Comparison of ENCODE assay signal across 21 cellular contexts in genomic region chr2:190812506-190813294, GRCh38.
DNase-seq lines count a peak whose midpoint lies in the region; ATAC-seq and TF ChIP-seq lines count a peak whose summit lies in the region.
"Had no signal": no experiment of that assay in that cellular context is flagged by ENCODE, and none has a peak within 500 bp of the region (broad histone marks: within the 10 kb centered on the region; RNA-seq: fewer than 3 reads in every experiment).

No MANE protein-coding gene starts in this region.

- no peaks in the 10 kb centered on the region for H3K36me3 ChIP-seq in GM23248 (ENCODE audit: low read depth)
- no peaks in the 10 kb centered on the region for H3K36me3 ChIP-seq in adipocyte (ENCODE audit: control insufficient read depth, insufficient read depth, low read length, severe bottlenecking)
- no peaks in the 10 kb centered on the region for H3K36me3 ChIP-seq in gastroesophageal sphincter
- H3K36me3 ChIP-seq in vagina = no peaks in the 10 kb centered on the region
- H3K36me3 ChIP-seq: cardiac muscle cell, esophagus squamous epithelium, tibial nerve had no signal

- H3K9ac ChIP-seq in GM23248 (no peak overlapping the region), adipocyte (ENCODE audit: low read length) (peak overlapping the region; percentile 54)

- no peak for TF ChIP-seq POLR2A in gastroesophageal sphincter (IDR thresholded peaks at IDR 0.05)
- TF ChIP-seq POLR2A in vagina (IDR thresholded peaks at IDR 0.05) = no peak

- in situ Hi-C loops in GM23248 (cut with MboI) = no loop called here

- ATAC-seq in gastroesophageal sphincter = peak; percentile 28
- ATAC-seq in sciatic nerve = peak; percentile 30
- ATAC-seq: activated naive CD4-positive, alpha-beta T cell treated with anti-CD3 and anti-CD28 coated beads, Interleukin-2, amount 50 U/mL, for 72 hours; naive thymus-derived CD8-positive, alpha-beta T cell had no signal

- H3K4me2 ChIP-seq in GM23248 (ENCODE audit: unreplicated experiment) = peak overlapping the region; percentile 33

- peaks cover 9% of the 10 kb centered on the region; the same call in 1 of the 2 replicates for H3K9me2 ChIP-seq in GM23248 (ENCODE audit: insufficient read depth)

- intact Hi-C loops in sciatic nerve (cut with DNase I) = no loop called here
- intact Hi-C loops in vagina (cut with DNase I) = no loop called here

- H3K4me1 ChIP-seq in GM23248 (ENCODE audit: insufficient read depth) (peaks cover 36% of the 10 kb centered on the region), adipocyte (ENCODE audit: control insufficient read depth, insufficient read depth, low read length) (peaks cover 25% of the 10 kb centered on the region), gastroesophageal sphincter (no peaks in the 10 kb centered on the region), vagina (no peaks in the 10 kb centered on the region)
- H3K4me1 ChIP-seq: esophagus squamous epithelium, tibial nerve had no signal

- H2AFZ ChIP-seq in GM23248 = peak overlapping the region; percentile 8; the same call in 1 of the 2 replicates

- peak overlapping the region; percentile 39 for H3K27ac ChIP-seq in GM23248
- no peak overlapping the region for H3K27ac ChIP-seq in gastroesophageal sphincter
- H3K27ac ChIP-seq in vagina = no peak overlapping the region
- H3K27ac ChIP-seq: cardiac muscle cell, esophagus squamous epithelium, HL-60, tibial nerve had no signal

- H3K9me3 ChIP-seq in GM23248 (ENCODE audit: low read depth) = no peaks in the 10 kb centered on the region
- H3K9me3 ChIP-seq in adipocyte (ENCODE audit: control insufficient read depth, low read length) = no peaks in the 10 kb centered on the region
- H3K9me3 ChIP-seq in gastroesophageal sphincter = no peaks in the 10 kb centered on the region
- H3K9me3 ChIP-seq in vagina = no peaks in the 10 kb centered on the region
- H3K9me3 ChIP-seq: esophagus squamous epithelium, tibial nerve had no signal

- H3K4me3 ChIP-seq in GM23248 (no peak overlapping the region), adipocyte (ENCODE audit: low read length) (peak overlapping the region; percentile 67), gastroesophageal sphincter (no peak overlapping the region), vagina (no peak overlapping the region)
- H3K4me3 ChIP-seq: cardiac muscle cell, esophagus squamous epithelium, tibial nerve had no signal

- peaks cover 5% of the 10 kb centered on the region for H3F3A ChIP-seq in GM23248 (ENCODE audit: insufficient read depth)

- H4K20me1 ChIP-seq in GM23248 (ENCODE audit: insufficient read depth) = no peaks in the 10 kb centered on the region

- DNase-seq in GM23248 (peak; percentile 66), adipocyte (ENCODE audit: low read depth) (peak; percentile 79), sciatic nerve (ENCODE audit: low spot score) (no peak), kidney glomerular epithelial cell (lab: John Stamatoyannopoulos, UW) (no peak), AML-193 (lab: John Stamatoyannopoulos, UW) (no peak), vagina (ENCODE audit: extremely low spot score in 2 of 2) (no peak), NCI-H187 (lab: John Stamatoyannopoulos, UW) (no peak)
- DNase-seq: activated CD4-positive, alpha-beta T cell treated with anti-CD3 and anti-CD28 coated beads, Interleukin-2, amount 50 U/mL, for 4 hours; C1 segment of cervical spinal cord; DMS 273 treated with DMSO at 0.1 percent for 48 hours; effector CD4-positive, alpha-beta T cell; esophagus squamous epithelium; KG1; naive thymus-derived CD8-positive, alpha-beta T cell; NCI-H1417; NCI-H2171 treated with DMSO at 0.1 percent for 48 hours had no signal

- H3K79me2 ChIP-seq in GM23248 (ENCODE audit: insufficient read depth) = no peaks in the 10 kb centered on the region

- WGBS in GM23248 (ENCODE audit: low coverage in 1 of 2, low lambda C conversion rate in 2 of 2, missing lambda C conversion rate in 2 of 2), 2 experiments = 87% methylated on average over 5 of the region's 5 CpGs
- WGBS in gastroesophageal sphincter (ENCODE audit: low coverage in 1 of 2), 2 donors = 53 to 63% methylated on average over 5 of the region's 5 CpGs

- H3K27me3 ChIP-seq in GM23248 (replicated peaks; ENCODE audit: insufficient read depth) (no peaks in the 10 kb centered on the region), adipocyte (replicated peaks; ENCODE audit: control insufficient read depth, insufficient read depth, low read length) (no peaks in the 10 kb centered on the region), gastroesophageal sphincter (no peaks in the 10 kb centered on the region), vagina (no peaks in the 10 kb centered on the region)
- H3K27me3 ChIP-seq: cardiac muscle cell, esophagus squamous epithelium, tibial nerve had no signal

- no peak for TF ChIP-seq CTCF in gastroesophageal sphincter (IDR thresholded peaks at IDR 0.05)
- no peak for TF ChIP-seq CTCF in vagina (IDR thresholded peaks at IDR 0.05)

- no peak for TF ChIP-seq EP300 in gastroesophageal sphincter (IDR thresholded peaks at IDR 0.05)

Comparison
In these comparisons a context has a peak if more than half of its experiments do, and no peak if none do; other contexts are left out.
1. DNase-seq: peak in GM23248 (single experiment) and adipocyte (single experiment); none in sciatic nerve (single experiment), kidney glomerular epithelial cell (single experiment), AML-193 (0 of 2), vagina (0 of 2) and NCI-H187 (0 of 2).